Comparison of ENCODE assay signal across 1 cellular context in the genomic region with DNA sequence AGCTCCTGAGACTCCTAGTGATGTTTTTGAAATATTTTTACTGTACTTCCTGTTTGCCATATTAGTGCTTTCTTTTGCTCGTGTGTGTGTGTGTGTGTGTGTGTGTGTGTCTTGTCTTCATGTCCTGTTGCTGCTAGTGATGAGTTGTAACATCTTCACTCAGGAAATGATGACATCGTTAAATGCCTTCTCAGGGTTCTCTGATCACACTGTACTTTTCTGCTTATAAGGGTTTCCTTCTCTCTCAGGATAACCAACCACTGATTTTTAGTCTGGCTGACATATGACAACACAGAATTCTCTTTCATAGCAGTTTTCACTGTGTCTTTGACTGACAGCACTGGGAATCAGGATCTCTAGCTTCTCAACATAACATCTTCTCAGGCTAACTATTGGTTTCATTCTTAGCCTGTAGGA.
TF ChIP-seq lines count a peak whose summit lies in the region.

No MANE protein-coding gene starts in this region.

TF ChIP-seq in GM12878, 131 proteins besides CTCF, POLR2A, EP300 and RAD21 (continued from another document):
- TF ChIP-seq, protein P1, sequence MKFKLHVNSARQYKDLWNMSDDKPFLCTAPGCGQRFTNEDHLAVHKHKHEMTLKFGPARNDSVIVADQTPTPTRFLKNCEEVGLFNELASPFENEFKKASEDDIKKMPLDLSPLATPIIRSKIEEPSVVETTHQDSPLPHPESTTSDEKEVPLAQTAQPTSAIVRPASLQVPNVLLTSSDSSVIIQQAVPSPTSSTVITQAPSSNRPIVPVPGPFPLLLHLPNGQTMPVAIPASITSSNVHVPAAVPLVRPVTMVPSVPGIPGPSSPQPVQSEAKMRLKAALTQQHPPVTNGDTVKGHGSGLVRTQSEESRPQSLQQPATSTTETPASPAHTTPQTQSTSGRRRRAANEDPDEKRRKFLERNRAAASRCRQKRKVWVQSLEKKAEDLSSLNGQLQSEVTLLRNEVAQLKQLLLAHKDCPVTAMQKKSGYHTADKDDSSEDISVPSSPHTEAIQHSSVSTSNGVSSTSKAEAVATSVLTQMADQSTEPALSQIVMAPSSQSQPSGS (IDR thresholded peaks at IDR 0.05; ENCODE audit: low read length), result peak; percentile 93; the same call in 1 of the 2 replicates
- TF ChIP-seq BCL11A (IDR thresholded peaks at IDR 0.05; ENCODE audit: low read depth, low read length) (0 out of 2 replicates have a peak, but pooled peaks have one; percentile 32), ATF7 (IDR thresholded peaks at IDR 0.05; ENCODE audit: low read depth) (peak; percentile 67), ZNF622 (IDR thresholded peaks at IDR 0.05) (no peak), CBX5 (IDR thresholded peaks at IDR 0.05; ENCODE audit: low read depth) (no peak; the same call in 1 of the 2 replicates), CBX3 (IDR thresholded peaks at IDR 0.05; ENCODE audit: borderline replicate concordance, low read depth) (no peak), ZBED1 (IDR thresholded peaks at IDR 0.05; ENCODE audit: borderline replicate concordance) (peak; percentile 31; the same call in 1 of the 2 replicates), MTA3 (IDR thresholded peaks at IDR 0.05; ENCODE audit: borderline replicate concordance, low read length) (no peak), JUNB (IDR thresholded peaks at IDR 0.05) (peak; percentile 56), HDGF (IDR thresholded peaks at IDR 0.05) (no peak), TCF7 (IDR thresholded peaks at IDR 0.05; ENCODE audit: borderline replicate concordance) (peak; percentile 65; the same call in 1 of the 2 replicates), POLR2AphosphoS5 (IDR thresholded peaks at IDR 0.05; ENCODE audit: low read length) (no peak), LARP7 (IDR thresholded peaks at IDR 0.05) (no peak), NRF1 (conservative IDR thresholded peaks at IDR 0.05; ENCODE audit: low read depth, low read length) (no peak), RELB (IDR thresholded peaks at IDR 0.05; ENCODE audit: low read depth) (no peak)
- TF ChIP-seq, protein P2, sequence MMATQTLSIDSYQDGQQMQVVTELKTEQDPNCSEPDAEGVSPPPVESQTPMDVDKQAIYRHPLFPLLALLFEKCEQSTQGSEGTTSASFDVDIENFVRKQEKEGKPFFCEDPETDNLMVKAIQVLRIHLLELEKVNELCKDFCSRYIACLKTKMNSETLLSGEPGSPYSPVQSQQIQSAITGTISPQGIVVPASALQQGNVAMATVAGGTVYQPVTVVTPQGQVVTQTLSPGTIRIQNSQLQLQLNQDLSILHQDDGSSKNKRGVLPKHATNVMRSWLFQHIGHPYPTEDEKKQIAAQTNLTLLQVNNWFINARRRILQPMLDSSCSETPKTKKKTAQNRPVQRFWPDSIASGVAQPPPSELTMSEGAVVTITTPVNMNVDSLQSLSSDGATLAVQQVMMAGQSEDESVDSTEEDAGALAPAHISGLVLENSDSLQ (IDR thresholded peaks at IDR 0.05), result peak; percentile 86
- TF ChIP-seq, protein P3, sequence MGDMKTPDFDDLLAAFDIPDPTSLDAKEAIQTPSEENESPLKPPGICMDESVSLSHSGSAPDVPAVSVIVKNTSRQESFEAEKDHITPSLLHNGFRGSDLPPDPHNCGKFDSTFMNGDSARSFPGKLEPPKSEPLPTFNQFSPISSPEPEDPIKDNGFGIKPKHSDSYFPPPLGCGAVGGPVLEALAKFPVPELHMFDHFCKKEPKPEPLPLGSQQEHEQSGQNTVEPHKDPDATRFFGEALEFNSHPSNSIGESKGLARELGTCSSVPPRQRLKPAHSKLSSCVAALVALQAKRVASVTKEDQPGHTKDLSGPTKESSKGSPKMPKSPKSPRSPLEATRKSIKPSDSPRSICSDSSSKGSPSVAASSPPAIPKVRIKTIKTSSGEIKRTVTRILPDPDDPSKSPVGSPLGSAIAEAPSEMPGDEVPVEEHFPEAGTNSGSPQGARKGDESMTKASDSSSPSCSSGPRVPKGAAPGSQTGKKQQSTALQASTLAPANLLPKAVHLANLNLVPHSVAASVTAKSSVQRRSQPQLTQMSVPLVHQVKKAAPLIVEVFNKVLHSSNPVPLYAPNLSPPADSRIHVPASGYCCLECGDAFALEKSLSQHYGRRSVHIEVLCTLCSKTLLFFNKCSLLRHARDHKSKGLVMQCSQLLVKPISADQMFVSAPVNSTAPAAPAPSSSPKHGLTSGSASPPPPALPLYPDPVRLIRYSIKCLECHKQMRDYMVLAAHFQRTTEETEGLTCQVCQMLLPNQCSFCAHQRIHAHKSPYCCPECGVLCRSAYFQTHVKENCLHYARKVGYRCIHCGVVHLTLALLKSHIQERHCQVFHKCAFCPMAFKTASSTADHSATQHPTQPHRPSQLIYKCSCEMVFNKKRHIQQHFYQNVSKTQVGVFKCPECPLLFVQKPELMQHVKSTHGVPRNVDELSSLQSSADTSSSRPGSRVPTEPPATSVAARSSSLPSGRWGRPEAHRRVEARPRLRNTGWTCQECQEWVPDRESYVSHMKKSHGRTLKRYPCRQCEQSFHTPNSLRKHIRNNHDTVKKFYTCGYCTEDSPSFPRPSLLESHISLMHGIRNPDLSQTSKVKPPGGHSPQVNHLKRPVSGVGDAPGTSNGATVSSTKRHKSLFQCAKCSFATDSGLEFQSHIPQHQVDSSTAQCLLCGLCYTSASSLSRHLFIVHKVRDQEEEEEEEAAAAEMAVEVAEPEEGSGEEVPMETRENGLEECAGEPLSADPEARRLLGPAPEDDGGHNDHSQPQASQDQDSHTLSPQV (IDR thresholded peaks at IDR 0.05), result no peak
- TF ChIP-seq, protein P4, sequence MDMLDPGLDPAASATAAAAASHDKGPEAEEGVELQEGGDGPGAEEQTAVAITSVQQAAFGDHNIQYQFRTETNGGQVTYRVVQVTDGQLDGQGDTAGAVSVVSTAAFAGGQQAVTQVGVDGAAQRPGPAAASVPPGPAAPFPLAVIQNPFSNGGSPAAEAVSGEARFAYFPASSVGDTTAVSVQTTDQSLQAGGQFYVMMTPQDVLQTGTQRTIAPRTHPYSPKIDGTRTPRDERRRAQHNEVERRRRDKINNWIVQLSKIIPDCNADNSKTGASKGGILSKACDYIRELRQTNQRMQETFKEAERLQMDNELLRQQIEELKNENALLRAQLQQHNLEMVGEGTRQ (IDR thresholded peaks at IDR 0.05; ENCODE audit: borderline replicate concordance, low read depth, low read length), result no peak
